In genomic region chr12:110563702-110564470, GRCh38 we compare ENCODE assay signal across 10 cellular contexts. TPM values are rescaled to one million over a fixed set of nuclear protein-coding genes. Genes with fewer than 3 reads are reported as not detected.
DNase-seq lines count a peak whose midpoint lies in the region; ATAC-seq, FAIRE-seq and TF ChIP-seq lines count a peak whose summit lies in the region.
"Had no signal": no experiment of that assay in that cellular context is flagged by ENCODE, and none has a peak within 500 bp of the region (broad histone marks: within the 10 kb centered on the region; RNA-seq: fewer than 3 reads in every experiment).

No MANE protein-coding gene starts in this region.

- peaks cover 4% of the 10 kb centered on the region; the same call in 1 of the 3 replicates for H3K9me3 ChIP-seq in A549
- peaks cover 3% of the 10 kb centered on the region for H3K9me3 ChIP-seq in MG63
- H3K9me3 ChIP-seq in breast epithelium = no peaks in the 10 kb centered on the region
- H3K9me3 ChIP-seq: HAP-1, thoracic aorta had no signal

- no peak for TF ChIP-seq EP300 in A549 (IDR thresholded peaks at IDR 0.05)

- H3K4me2 ChIP-seq in A549 = peak overlapping the region; percentile 63

- CTCF ChIA-PET in A549 (lab: Yijun Ruan, JAX) = interaction anchor here (0.5 to 1.9 kb wide), 6 partner anchors 12 to 483 kb away, joined by 3 to 10 read pairs (median 4); no protein-coding TSS in a partner anchor

- peaks cover 61% of the 10 kb centered on the region for H3K4me1 ChIP-seq in A549
- peaks cover 0 to 25% of the 10 kb centered on the region in 2 donors for H3K4me1 ChIP-seq in breast epithelium

- POLR2A ChIA-PET in A549 (lab: Yijun Ruan, JAX) = interaction anchor here (0.6 kb wide), 2 partner anchors 114 to 214 kb away, joined by 3 read pairs; partner anchors contain the start of gene ARPC3

- H3K27ac ChIP-seq in A549 (peak overlapping the region; percentile 28 to 51; a peak in 3 of 6 replicates), breast epithelium (peak overlapping the region; percentile 48)
- H3K27ac ChIP-seq: thoracic aorta had no signal

- H3K4me3 Mint-ChIP-seq in memory B cell = no peak overlapping the region

- H3K36me3 ChIP-seq in MG63 = no peaks in the 10 kb centered on the region; the same call in 1 of the 2 replicates
- H3K36me3 ChIP-seq in breast epithelium = no peaks in the 10 kb centered on the region
- H3K36me3 ChIP-seq: HAP-1, thoracic aorta had no signal

- no peak for TF ChIP-seq CTCF in A549 (IDR thresholded peaks at IDR 0.05)
- TF ChIP-seq CTCF in breast epithelium (IDR thresholded peaks at IDR 0.05) = no peak

- H3K27ac Mint-ChIP-seq in memory B cell = peak overlapping the region; percentile 89

- intact Hi-C loops in breast epithelium (cut with DNase I; ENCODE audit: low total_unique reads) = no loop called here

- ATAC-seq in A549 (0 out of 6 replicates have a peak, but pooled peaks of 1 of the 2 experiments have one; percentile 8), memory B cell (ENCODE audit: low read depth) (no peak), GM18867 (IDR thresholded peaks at IDR 0.05; ENCODE audit: unreplicated experiment) (no peak), GM18517 (IDR thresholded peaks at IDR 0.05; ENCODE audit: unreplicated experiment) (no peak)

- H3K27me3 Mint-ChIP-seq in memory B cell = no peaks in the 10 kb centered on the region

- TF ChIP-seq POLR2A in A549 (IDR thresholded peaks at IDR 0.05; ENCODE audit: low read length) = no peak
- no peak for TF ChIP-seq POLR2A in breast epithelium (IDR thresholded peaks at IDR 0.05)

- peaks cover 39% of the 10 kb centered on the region for H3K4me1 Mint-ChIP-seq in memory B cell

- H3K27me3 ChIP-seq in MG63 = no peaks in the 10 kb centered on the region
- no peaks in the 10 kb centered on the region for H3K27me3 ChIP-seq in breast epithelium

- TF ChIP-seq RAD21 in A549 (conservative IDR thresholded peaks at IDR 0.05 in 1 of 2, IDR thresholded peaks at IDR 0.05 in 1 of 2) = no peak

- no peak for FAIRE-seq in A549 (lab: Jason Lieb, UNC)

- H3K36me3 Mint-ChIP-seq in memory B cell = peaks cover 10% of the 10 kb centered on the region

- no peak overlapping the region; the same call in 2 of the 3 replicates for H3K4me3 ChIP-seq in A549
- no peak overlapping the region for H3K4me3 ChIP-seq in MG63
- no peak overlapping the region for H3K4me3 ChIP-seq in breast epithelium
- H3K4me3 ChIP-seq: HAP-1, thoracic aorta had no signal

- DNase-seq in A549 (ENCODE audit: low read depth in 1 of 2, low spot score in 1 of 2) (no peak), MG63 (peak; percentile 21), breast epithelium (ENCODE audit: low spot score in 2 of 2) (no peak), memory B cell (ENCODE audit: low spot score in 2 of 2) (no peak), GOT3 (lab: John Stamatoyannopoulos, UW) (no peak), AML-193 (lab: John Stamatoyannopoulos, UW) (no peak)

- H3K9me3 Mint-ChIP-seq in memory B cell = peaks cover 2% of the 10 kb centered on the region

TF ChIP-seq in A549, 52 proteins besides CTCF, POLR2A, EP300 and RAD21:
- TF ChIP-seq HOXB5 (CRISPR knock-in tag; IDR thresholded peaks at IDR 0.05) (no peak), REST (IDR thresholded peaks at IDR 0.05) (no peak), MAFK (IDR thresholded peaks at IDR 0.05; ENCODE audit: partially characterized antibody) (peak; percentile 89), NR3C1 (IDR thresholded peaks at IDR 0.05) (no peak)

RNA-seq across cellular contexts. Expression of gene PPTC7, which starts 19.2 kb away (rescaled TPM):
- polyA plus RNA-seq in A549 (2011; rRNA removed) = 27.1 and 30.3 TPM in 2 replicates
- polyA plus RNA-seq in A549 (2012; cell fraction: cytosol; rRNA removed) = 7.9 and 10.0 TPM in 2 replicates
- polyA plus RNA-seq in A549 (2012; cell fraction: nucleus; rRNA removed) = 4.8 and 6.7 TPM in 2 replicates
- polyA plus RNA-seq in A549 (2017; fragmentation: RNase III; extraction: RNeasy Plus Mini Kit Qiagen cat#74134 plus additional on column Dnase treatment) = 13.8 to 15.1 TPM (median 14.7 TPM) in 3 replicates
- polyA minus RNA-seq in A549 (2011; rRNA and poly(A)+ RNA removed) = 32.6 and 34.4 TPM in 2 replicates
- 4.4 and 11.0 TPM in 2 replicates for total RNA-seq in MG63 (2014; rRNA removed; shearing (Covaris generic); ENCODE audit: low replicate concordance)
- 10 to 100 TPM; 21.6 to 31.9 (median 26.7) TPM for total RNA-seq in breast epithelium

RNA-seq across cellular contexts. Expression of gene TCTN1, which starts 50.0 kb away (rescaled TPM):
- polyA plus RNA-seq in A549 (2011; rRNA removed) = 56.9 and 62.2 TPM in 2 replicates
- polyA plus RNA-seq in A549 (2012; cell fraction: cytosol; rRNA removed) = 26.2 and 35.0 TPM in 2 replicates
- 74.3 and 74.7 TPM in 2 replicates for polyA plus RNA-seq in A549 (2012; cell fraction: nucleus; rRNA removed)
- polyA plus RNA-seq in A549 (2017; fragmentation: RNase III; extraction: RNeasy Plus Mini Kit Qiagen cat#74134 plus additional on column Dnase treatment) = 26.3 to 27.8 TPM (median 26.5 TPM) in 3 replicates
- 27.0 and 30.7 TPM in 2 replicates for polyA minus RNA-seq in A549 (2011; rRNA and poly(A)+ RNA removed)
- total RNA-seq in MG63 (2014; rRNA removed; shearing (Covaris generic); ENCODE audit: low replicate concordance) = 19.6 and 47.5 TPM in 2 replicates
- 10 to 100 TPM; 43.0 to 76.0 (median 56.3) TPM for total RNA-seq in breast epithelium
